Comparison of ENCODE assay signal across 1 cellular context in genomic region chr6:33391278-33392167, GRCh38.
TF ChIP-seq lines count a peak whose summit lies in the region.

A gene with protein sequence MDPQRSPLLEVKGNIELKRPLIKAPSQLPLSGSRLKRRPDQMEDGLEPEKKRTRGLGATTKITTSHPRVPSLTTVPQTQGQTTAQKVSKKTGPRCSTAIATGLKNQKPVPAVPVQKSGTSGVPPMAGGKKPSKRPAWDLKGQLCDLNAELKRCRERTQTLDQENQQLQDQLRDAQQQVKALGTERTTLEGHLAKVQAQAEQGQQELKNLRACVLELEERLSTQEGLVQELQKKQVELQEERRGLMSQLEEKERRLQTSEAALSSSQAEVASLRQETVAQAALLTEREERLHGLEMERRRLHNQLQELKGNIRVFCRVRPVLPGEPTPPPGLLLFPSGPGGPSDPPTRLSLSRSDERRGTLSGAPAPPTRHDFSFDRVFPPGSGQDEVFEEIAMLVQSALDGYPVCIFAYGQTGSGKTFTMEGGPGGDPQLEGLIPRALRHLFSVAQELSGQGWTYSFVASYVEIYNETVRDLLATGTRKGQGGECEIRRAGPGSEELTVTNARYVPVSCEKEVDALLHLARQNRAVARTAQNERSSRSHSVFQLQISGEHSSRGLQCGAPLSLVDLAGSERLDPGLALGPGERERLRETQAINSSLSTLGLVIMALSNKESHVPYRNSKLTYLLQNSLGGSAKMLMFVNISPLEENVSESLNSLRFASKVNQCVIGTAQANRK (plus strand): TSS chr6:33391823. CDS start chr6:33391986, 163 bp downstream.

TF ChIP-seq in HepG2, 621 proteins besides CTCF, POLR2A, EP300 and RAD21 (continued from another document and continues in another):
- TF ChIP-seq ZNF136 (CRISPR knock-in tag; IDR thresholded peaks at IDR 0.05; ENCODE audit: low read depth) = 0 out of 2 replicates have a peak, but pooled peaks have one; percentile 26
- peak; percentile 61; the same call in 1 of the 2 replicates for TF ChIP-seq SP5 (CRISPR knock-in tag; IDR thresholded peaks at IDR 0.05; ENCODE audit: borderline replicate concordance, low read depth)
- peak; percentile 70 for TF ChIP-seq DNMT3B (CRISPR knock-in tag; conservative IDR thresholded peaks at IDR 0.05)
- peak; percentile 77; the same call in 1 of the 2 replicates for TF ChIP-seq NFE2L1 (CRISPR knock-in tag; IDR thresholded peaks at IDR 0.05; ENCODE audit: borderline replicate concordance)
- no peak for TF ChIP-seq ZNF773 (CRISPR knock-in tag; IDR thresholded peaks at IDR 0.05; ENCODE audit: borderline replicate concordance)
- peak; percentile 29; the same call in 1 of the 2 replicates for TF ChIP-seq ZFP37 (CRISPR knock-in tag; IDR thresholded peaks at IDR 0.05; ENCODE audit: borderline replicate concordance)
- TF ChIP-seq ARID2 (CRISPR knock-in tag; IDR thresholded peaks at IDR 0.05; ENCODE audit: borderline replicate concordance) = peak; percentile 93; the same call in 1 of the 2 replicates
- no peak for TF ChIP-seq SMYD3 (CRISPR knock-in tag; IDR thresholded peaks at IDR 0.05)
- TF ChIP-seq, protein P1, sequence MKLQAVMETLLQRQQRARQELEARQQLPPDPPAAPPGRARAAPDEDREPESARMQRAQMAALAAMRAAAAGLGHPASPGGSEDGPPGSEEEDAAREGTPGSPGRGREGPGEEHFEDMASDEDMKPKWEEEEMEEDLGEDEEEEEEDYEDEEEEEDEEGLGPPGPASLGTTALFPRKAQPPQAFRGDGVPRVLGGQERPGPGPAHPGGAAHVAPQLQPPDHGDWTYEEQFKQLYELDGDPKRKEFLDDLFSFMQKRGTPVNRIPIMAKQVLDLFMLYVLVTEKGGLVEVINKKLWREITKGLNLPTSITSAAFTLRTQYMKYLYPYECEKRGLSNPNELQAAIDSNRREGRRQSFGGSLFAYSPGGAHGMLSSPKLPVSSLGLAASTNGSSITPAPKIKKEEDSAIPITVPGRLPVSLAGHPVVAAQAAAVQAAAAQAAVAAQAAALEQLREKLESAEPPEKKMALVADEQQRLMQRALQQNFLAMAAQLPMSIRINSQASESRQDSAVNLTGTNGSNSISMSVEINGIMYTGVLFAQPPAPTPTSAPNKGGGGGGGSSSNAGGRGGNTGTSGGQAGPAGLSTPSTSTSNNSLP (IDR thresholded peaks at IDR 0.05; ENCODE audit: low read depth, low read length) = peak; percentile 70
- TF ChIP-seq SALL1 (CRISPR knock-in tag; IDR thresholded peaks at IDR 0.05) = peak; percentile 92
- TF ChIP-seq ZSCAN25 (CRISPR knock-in tag; IDR thresholded peaks at IDR 0.05) = peak; percentile 84; the same call in 1 of the 2 replicates
- peak; percentile 98 for TF ChIP-seq HOXA9 (CRISPR knock-in tag; IDR thresholded peaks at IDR 0.05; ENCODE audit: borderline replicate concordance)
- peak; percentile 88; the same call in 1 of the 2 replicates for TF ChIP-seq ZBTB39 (CRISPR knock-in tag; IDR thresholded peaks at IDR 0.05)
- TF ChIP-seq, protein P2, sequence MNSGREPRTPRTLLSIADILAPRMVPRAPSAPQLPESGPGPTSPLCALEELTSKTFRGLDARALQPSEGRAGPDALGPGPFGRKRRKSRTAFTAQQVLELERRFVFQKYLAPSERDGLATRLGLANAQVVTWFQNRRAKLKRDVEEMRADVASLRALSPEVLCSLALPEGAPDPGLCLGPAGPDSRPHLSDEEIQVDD (CRISPR knock-in tag; IDR thresholded peaks at IDR 0.05; ENCODE audit: borderline replicate concordance) = peak; percentile 65; the same call in 1 of the 2 replicates
- no peak; the same call in 1 of the 2 replicates for TF ChIP-seq ARHGAP35 (CRISPR knock-in tag; IDR thresholded peaks at IDR 0.05; ENCODE audit: borderline replicate concordance)
- peak; percentile 46; the same call in 1 of the 2 replicates for TF ChIP-seq MEIS2 (CRISPR knock-in tag; IDR thresholded peaks at IDR 0.05)
- peak; percentile 91 for TF ChIP-seq ZNF230 (CRISPR knock-in tag; IDR thresholded peaks at IDR 0.05)
- no peak; the same call in 1 of the 2 replicates for TF ChIP-seq HNF4A (CRISPR knock-in tag; IDR thresholded peaks at IDR 0.05)
- TF ChIP-seq GATAD2A (CRISPR knock-in tag; IDR thresholded peaks at IDR 0.05) = peak; percentile 88
- TF ChIP-seq, protein P3, sequence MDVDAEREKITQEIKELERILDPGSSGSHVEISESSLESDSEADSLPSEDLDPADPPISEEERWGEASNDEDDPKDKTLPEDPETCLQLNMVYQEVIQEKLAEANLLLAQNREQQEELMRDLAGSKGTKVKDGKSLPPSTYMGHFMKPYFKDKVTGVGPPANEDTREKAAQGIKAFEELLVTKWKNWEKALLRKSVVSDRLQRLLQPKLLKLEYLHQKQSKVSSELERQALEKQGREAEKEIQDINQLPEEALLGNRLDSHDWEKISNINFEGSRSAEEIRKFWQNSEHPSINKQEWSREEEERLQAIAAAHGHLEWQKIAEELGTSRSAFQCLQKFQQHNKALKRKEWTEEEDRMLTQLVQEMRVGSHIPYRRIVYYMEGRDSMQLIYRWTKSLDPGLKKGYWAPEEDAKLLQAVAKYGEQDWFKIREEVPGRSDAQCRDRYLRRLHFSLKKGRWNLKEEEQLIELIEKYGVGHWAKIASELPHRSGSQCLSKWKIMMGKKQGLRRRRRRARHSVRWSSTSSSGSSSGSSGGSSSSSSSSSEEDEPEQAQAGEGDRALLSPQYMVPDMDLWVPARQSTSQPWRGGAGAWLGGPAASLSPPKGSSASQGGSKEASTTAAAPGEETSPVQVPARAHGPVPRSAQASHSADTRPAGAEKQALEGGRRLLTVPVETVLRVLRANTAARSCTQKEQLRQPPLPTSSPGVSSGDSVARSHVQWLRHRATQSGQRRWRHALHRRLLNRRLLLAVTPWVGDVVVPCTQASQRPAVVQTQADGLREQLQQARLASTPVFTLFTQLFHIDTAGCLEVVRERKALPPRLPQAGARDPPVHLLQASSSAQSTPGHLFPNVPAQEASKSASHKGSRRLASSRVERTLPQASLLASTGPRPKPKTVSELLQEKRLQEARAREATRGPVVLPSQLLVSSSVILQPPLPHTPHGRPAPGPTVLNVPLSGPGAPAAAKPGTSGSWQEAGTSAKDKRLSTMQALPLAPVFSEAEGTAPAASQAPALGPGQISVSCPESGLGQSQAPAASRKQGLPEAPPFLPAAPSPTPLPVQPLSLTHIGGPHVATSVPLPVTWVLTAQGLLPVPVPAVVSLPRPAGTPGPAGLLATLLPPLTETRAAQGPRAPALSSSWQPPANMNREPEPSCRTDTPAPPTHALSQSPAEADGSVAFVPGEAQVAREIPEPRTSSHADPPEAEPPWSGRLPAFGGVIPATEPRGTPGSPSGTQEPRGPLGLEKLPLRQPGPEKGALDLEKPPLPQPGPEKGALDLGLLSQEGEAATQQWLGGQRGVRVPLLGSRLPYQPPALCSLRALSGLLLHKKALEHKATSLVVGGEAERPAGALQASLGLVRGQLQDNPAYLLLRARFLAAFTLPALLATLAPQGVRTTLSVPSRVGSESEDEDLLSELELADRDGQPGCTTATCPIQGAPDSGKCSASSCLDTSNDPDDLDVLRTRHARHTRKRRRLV (CRISPR knock-in tag; IDR thresholded peaks at IDR 0.05) = no peak
- no peak for TF ChIP-seq ZNF496 (CRISPR knock-in tag; IDR thresholded peaks at IDR 0.05; ENCODE audit: insufficient replicate concordance)
- TF ChIP-seq AKNA (CRISPR knock-in tag; IDR thresholded peaks at IDR 0.05; ENCODE audit: borderline replicate concordance) = no peak
- 0 out of 2 replicates have a peak, but pooled peaks have one; percentile 15 for TF ChIP-seq ADNP (CRISPR knock-in tag; IDR thresholded peaks at IDR 0.05)
- TF ChIP-seq MYNN (CRISPR knock-in tag; IDR thresholded peaks at IDR 0.05; ENCODE audit: low read depth) = peak; percentile 96
- peak; percentile 50; the same call in 1 of the 2 replicates for TF ChIP-seq SIX1 (CRISPR knock-in tag; IDR thresholded peaks at IDR 0.05; ENCODE audit: borderline replicate concordance)
- no peak for TF ChIP-seq ZC3H4 (CRISPR knock-in tag; IDR thresholded peaks at IDR 0.05; ENCODE audit: borderline replicate concordance)
- peak; percentile 95 for TF ChIP-seq GMEB2 (CRISPR knock-in tag; IDR thresholded peaks at IDR 0.05; ENCODE audit: low read depth)
- TF ChIP-seq ZNF777 (CRISPR knock-in tag; IDR thresholded peaks at IDR 0.05) = peak; percentile 87
- TF ChIP-seq ZNF275 (CRISPR knock-in tag; IDR thresholded peaks at IDR 0.05; ENCODE audit: borderline replicate concordance) = no peak; the same call in 1 of the 2 replicates
- TF ChIP-seq REL (CRISPR knock-in tag; conservative IDR thresholded peaks at IDR 0.05) = peak; percentile 99
- no peak; the same call in 1 of the 2 replicates for TF ChIP-seq ZNF235 (CRISPR knock-in tag; IDR thresholded peaks at IDR 0.05; ENCODE audit: borderline replicate concordance)
- peak; percentile 96 for TF ChIP-seq ERF (CRISPR knock-in tag; IDR thresholded peaks at IDR 0.05)
